8 cellular contexts compared by ENCODE assay signal in genomic region chr10:97736902-97737769, GRCh38. TPM values are rescaled to one million over a fixed set of nuclear protein-coding genes. Genes with fewer than 3 reads are reported as not detected.
DNase-seq lines count a peak whose midpoint lies in the region; ATAC-seq and TF ChIP-seq lines count a peak whose summit lies in the region.

ZFYVE27 (plus strand) TSS chr10:97737128; CDS start chr10:97738478, 1,350 bp downstream.

- no peaks in the 10 kb centered on the region for H3K9me3 Mint-ChIP-seq in activated CD4-positive, alpha-beta T cell treated with anti-CD3 and anti-CD28 coated beads for 36 hours (ENCODE audit: low read depth)
- no peaks in the 10 kb centered on the region for H3K9me3 Mint-ChIP-seq in chondrocyte (ENCODE audit: low read depth)

- peaks cover 45% of the 10 kb centered on the region for H3K4me1 Mint-ChIP-seq in activated CD4-positive, alpha-beta T cell treated with anti-CD3 and anti-CD28 coated beads for 36 hours
- H3K4me1 Mint-ChIP-seq in chondrocyte (ENCODE audit: low read depth) = peaks cover 30% of the 10 kb centered on the region

- intact Hi-C loops in activated CD4-positive, alpha-beta T cell treated with anti-CD3 and anti-CD28 coated beads for 36 hours (cut with DNase I, micrococcal nuclease) = loop anchor here (1.0 to 5.0 kb wide), 11 partner anchors 23 to 905 kb away; partner anchors contain the start of genes AVPI1 (in 2 of the 2), FRAT2 (in 1 of the 2), LCOR (in 1 of the 2) and MMS19 (in 1 of the 2)

- CTCF ChIA-PET in activated CD4-positive, alpha-beta T cell treated with anti-CD3 and anti-CD28 coated beads for 36 hours (lab: Charles Lee) = interaction anchor here (0.7 to 17.4 kb wide), 12 partner anchors 8 to 325 kb away, joined by 3 to 384 read pairs (median 4); partner anchors contain the start of genes AVPI1 and MARVELD1

- no peaks in the 10 kb centered on the region for H3K36me3 ChIP-seq in kidney epithelial cell (ENCODE audit: control insufficient read depth, insufficient read depth, low read length)

- TF ChIP-seq CTCF in chondrocyte (IDR thresholded peaks at IDR 0.05) (peak; percentile 22), kidney epithelial cell (IDR thresholded peaks at IDR 0.05; ENCODE audit: insufficient read depth, low read length, poor library complexity, severe bottlenecking) (no peak)

- H3K4me3 ChIP-seq in kidney epithelial cell (ENCODE audit: low read depth, low read length) = peak within 1 kb of the TSS; percentile 98

- DNase-seq in Ammon's horn (ENCODE audit: low spot score) (peak; percentile 96), NCI-H510A (lab: John Stamatoyannopoulos, UW) (peak; percentile 90), chondrocyte (ENCODE audit: low spot score) (peak; percentile 97), kidney epithelial cell (ENCODE audit: low read depth) (peak; percentile 76)
- DNase-seq in activated CD4-positive, alpha-beta T cell treated with anti-CD3 and anti-CD28 coated beads for 36 hours = peak; percentile 98
- peak; percentile 99 for DNase-seq in stimulated activated CD4-positive, alpha-beta T cell treated with anti-CD3 and anti-CD28 coated beads, Interleukin-15, amount 100 ng/mL, for 24 hours

- H3K27me3 Mint-ChIP-seq in activated CD4-positive, alpha-beta T cell treated with anti-CD3 and anti-CD28 coated beads for 36 hours = no peaks in the 10 kb centered on the region
- no peaks in the 10 kb centered on the region for H3K27me3 Mint-ChIP-seq in chondrocyte (ENCODE audit: low read depth)

- H3K36me3 Mint-ChIP-seq in activated CD4-positive, alpha-beta T cell treated with anti-CD3 and anti-CD28 coated beads for 36 hours (ENCODE audit: low read depth) = peaks cover 28% of the 10 kb centered on the region
- H3K36me3 Mint-ChIP-seq in chondrocyte (ENCODE audit: low read depth) = peaks cover 10% of the 10 kb centered on the region

- H3K27me3 ChIP-seq in kidney epithelial cell (ENCODE audit: control insufficient read depth, insufficient read depth, low read length) = no peaks in the 10 kb centered on the region

- H3K4me3 Mint-ChIP-seq in activated CD4-positive, alpha-beta T cell treated with anti-CD3 and anti-CD28 coated beads for 36 hours = peak within 1 kb of the TSS; percentile 88
- peak within 1 kb of the TSS; percentile 92 for H3K4me3 Mint-ChIP-seq in chondrocyte (ENCODE audit: unreplicated experiment)

- peak within 1 kb of the TSS; percentile 93 for H3K27ac Mint-ChIP-seq in activated CD4-positive, alpha-beta T cell treated with anti-CD3 and anti-CD28 coated beads for 36 hours
- H3K27ac Mint-ChIP-seq in chondrocyte (ENCODE audit: unreplicated experiment) = peak within 1 kb of the TSS; percentile 98

- ATAC-seq in HG03378 (IDR thresholded peaks at IDR 0.05; ENCODE audit: unreplicated experiment) = peak; percentile 79
- peak; percentile 90 for ATAC-seq in activated CD4-positive, alpha-beta T cell treated with anti-CD3 and anti-CD28 coated beads for 36 hours

- POLR2A ChIA-PET in activated CD4-positive, alpha-beta T cell treated with anti-CD3 and anti-CD28 coated beads for 36 hours (lab: Charles Lee) = interaction anchor here (1.2 to 1.5 kb wide), 2 partner anchors 23 to 50 kb away, joined by 6 to 8 read pairs; partner anchors contain the start of genes AVPI1 and MARVELD1

- TF ChIP-seq POLR2A in GM19099 (IDR thresholded peaks at IDR 0.05; ENCODE audit: extremely low read depth, insufficient read length, low read depth) = peak; percentile 93

RNA-seq across cellular contexts. Expression of gene ZFYVE27, which starts in this region (rescaled TPM):
- 10 to 100 TPM; 20.2 to 22.6 TPM for total RNA-seq in activated CD4-positive, alpha-beta T cell treated with anti-CD3 and anti-CD28 coated beads for 36 hours
- total RNA-seq in chondrocyte (16.9 to 18.1 TPM (median 17.1 TPM) in 3 replicates), kidney epithelial cell (31.8 and 32.3 TPM in 2 replicates)

Comparison
In these comparisons a context has a peak if more than half of its experiments do, and no peak if none do; other contexts are left out.
1. Peak in every context shown above with its lines: DNase-seq, ATAC-seq and H3K4me3 ChIP-seq.